In the genomic region with DNA sequence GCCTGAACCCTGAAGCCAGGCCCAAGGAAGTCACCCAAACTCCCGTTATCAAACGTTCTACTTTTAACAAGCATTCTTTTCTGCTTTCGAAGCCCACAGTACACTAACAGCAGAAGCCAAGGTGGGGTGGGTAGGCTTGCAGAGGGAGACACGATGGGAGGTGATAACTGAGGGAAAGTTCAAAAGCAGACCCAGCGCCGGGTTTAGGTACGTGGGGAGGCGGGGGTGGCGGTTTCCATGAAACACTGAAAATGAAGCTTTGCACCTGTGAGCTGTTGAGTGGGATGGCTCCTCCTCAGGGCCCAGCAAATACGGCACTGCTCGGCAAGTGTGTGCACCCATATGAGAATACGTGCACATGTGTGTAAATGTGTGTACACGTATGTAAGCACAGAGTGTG, we compare ENCODE assay signal across 18 cellular contexts. TPM values are rescaled to one million over a fixed set of nuclear protein-coding genes. Genes with fewer than 3 reads are reported as not detected.
DNase-seq lines count a peak whose midpoint lies in the region; ATAC-seq, FAIRE-seq and TF ChIP-seq lines count a peak whose summit lies in the region.
"Had no signal": no experiment of that assay in that cellular context is flagged by ENCODE, and none has a peak within 500 bp of the region (broad histone marks: within the 10 kb centered on the region; RNA-seq: fewer than 3 reads in every experiment).

No MANE protein-coding gene starts in this region.

- DNase-seq in activated CD8-positive, alpha-beta memory T cell treated with anti-CD3 and anti-CD28 coated beads, Interleukin-2, amount 50 U/mL, for 48 hours, result peak; percentile 56
- no peak for DNase-seq in activated CD8-positive, alpha-beta memory T cell treated with anti-CD3 and anti-CD28 coated beads for 24 hours
- no peak for DNase-seq in activated naive CD8-positive, alpha-beta T cell treated with anti-CD3 and anti-CD28 coated beads, Interleukin-2, amount 10 ng/mL, durations not matched to agents 7 days and 5 days
- peak; percentile 51 for DNase-seq in stimulated activated CD4-positive, alpha-beta T cell treated with anti-CD3 and anti-CD28 coated beads, Interleukin-4, amount 100 ng/mL, for 1 hour
- DNase-seq in GM19239 (ENCODE audit: insufficient read length, low spot score) (no peak), upper lobe of right lung (no peak), glomerular visceral epithelial cell (ENCODE audit: extremely low spot score) (no peak)
- DNase-seq: amygdala, foreskin fibroblast, MV-4-11, NCI-H2081 treated with DMSO at 0.1 percent for 48 hours, NCI-H526 treated with DMSO at 0.1 percent for 48 hours had no signal

- H3K4me1 ChIP-seq in upper lobe of right lung, result peaks cover 50% of the 10 kb centered on the region

- peaks cover 30% of the 10 kb centered on the region for H3K36me3 ChIP-seq in upper lobe of right lung

- FAIRE-seq in GM19239 (lab: Jason Lieb, UNC), result no peak
- FAIRE-seq: A204.1, endometrium had no signal

- no peak for ATAC-seq in activated naive CD8-positive, alpha-beta T cell treated with anti-CD3 and anti-CD28 coated beads, Interleukin-2, amount 10 ng/mL, durations not matched to agents 7 days and 5 days (ENCODE audit: low read depth)
- no peak for ATAC-seq in upper lobe of right lung
- ATAC-seq: mucosa of descending colon had no signal

- H3K27ac Mint-ChIP-seq in T-helper 1 cell treated with Interleukin-12 subunit alpha and Interleukin-12 subunit beta and Interleukin-4 antibody, amounts not matched to agents 30 μg/mL and 1 μg/mL, for 36 hours, result peak overlapping the region; percentile 83
- H3K27ac Mint-ChIP-seq in activated naive CD8-positive, alpha-beta T cell treated with anti-CD3 and anti-CD28 coated beads, Interleukin-2, amount 10 ng/mL, durations not matched to agents 7 days and 5 days, result peak overlapping the region; percentile 71
- H3K27ac Mint-ChIP-seq: stimulated activated naive CD8-positive, alpha-beta T cell treated with anti-CD3 and anti-CD28 coated beads, Interleukin-15, Interleukin-2, amounts not matched to agents 100 ng/mL and 50 ng/mL, for 24 hours had no signal

- POLR2A ChIA-PET in activated naive CD8-positive, alpha-beta T cell treated with anti-CD3 and anti-CD28 coated beads, Interleukin-2, amount 10 ng/mL, durations not matched to agents 7 days and 5 days (lab: Charles Lee), result interaction anchor here (1.0 to 19.3 kb wide), 4 partner anchors 8 to 47 kb away, joined by 3 to 532 read pairs (median 3); partner anchors contain the start of gene KLF2

- no peaks in the 10 kb centered on the region for H3K9me3 Mint-ChIP-seq in T-helper 1 cell treated with Interleukin-12 subunit alpha and Interleukin-12 subunit beta and Interleukin-4 antibody, amounts not matched to agents 30 μg/mL and 1 μg/mL, for 36 hours
- H3K9me3 Mint-ChIP-seq in activated naive CD8-positive, alpha-beta T cell treated with anti-CD3 and anti-CD28 coated beads, Interleukin-2, amount 10 ng/mL, durations not matched to agents 7 days and 5 days, result no peaks in the 10 kb centered on the region
- H3K9me3 Mint-ChIP-seq: stimulated activated naive CD8-positive, alpha-beta T cell treated with anti-CD3 and anti-CD28 coated beads, Interleukin-15, Interleukin-2, amounts not matched to agents 100 ng/mL and 50 ng/mL, for 24 hours had no signal

- H3K27ac ChIP-seq in upper lobe of right lung, result no peak overlapping the region

- H3K27me3 ChIP-seq in upper lobe of right lung, result no peaks in the 10 kb centered on the region

- H3K27me3 Mint-ChIP-seq in T-helper 1 cell treated with Interleukin-12 subunit alpha and Interleukin-12 subunit beta and Interleukin-4 antibody, amounts not matched to agents 30 μg/mL and 1 μg/mL, for 36 hours (ENCODE audit: low read depth), result no peaks in the 10 kb centered on the region
- peaks cover 4% of the 10 kb centered on the region for H3K27me3 Mint-ChIP-seq in activated naive CD8-positive, alpha-beta T cell treated with anti-CD3 and anti-CD28 coated beads, Interleukin-2, amount 10 ng/mL, durations not matched to agents 7 days and 5 days

- no peak overlapping the region for H3K4me3 ChIP-seq in upper lobe of right lung
- H3K4me3 ChIP-seq: mucosa of descending colon had no signal

- H3K4me1 Mint-ChIP-seq in T-helper 1 cell treated with Interleukin-12 subunit alpha and Interleukin-12 subunit beta and Interleukin-4 antibody, amounts not matched to agents 30 μg/mL and 1 μg/mL, for 36 hours (ENCODE audit: low read depth), result peaks cover 69% of the 10 kb centered on the region
- peaks cover 60% of the 10 kb centered on the region for H3K4me1 Mint-ChIP-seq in activated naive CD8-positive, alpha-beta T cell treated with anti-CD3 and anti-CD28 coated beads, Interleukin-2, amount 10 ng/mL, durations not matched to agents 7 days and 5 days

- peaks cover 39% of the 10 kb centered on the region for H3K36me3 Mint-ChIP-seq in T-helper 1 cell treated with Interleukin-12 subunit alpha and Interleukin-12 subunit beta and Interleukin-4 antibody, amounts not matched to agents 30 μg/mL and 1 μg/mL, for 36 hours (ENCODE audit: low read depth)
- H3K36me3 Mint-ChIP-seq in activated naive CD8-positive, alpha-beta T cell treated with anti-CD3 and anti-CD28 coated beads, Interleukin-2, amount 10 ng/mL, durations not matched to agents 7 days and 5 days, result peaks cover 22% of the 10 kb centered on the region

- no peaks in the 10 kb centered on the region for H3K9me3 ChIP-seq in upper lobe of right lung
- H3K9me3 ChIP-seq: mucosa of descending colon had no signal

- H3K4me3 Mint-ChIP-seq in T-helper 1 cell treated with Interleukin-12 subunit alpha and Interleukin-12 subunit beta and Interleukin-4 antibody, amounts not matched to agents 30 μg/mL and 1 μg/mL, for 36 hours, result peak overlapping the region; percentile 61
- peak overlapping the region; percentile 37 for H3K4me3 Mint-ChIP-seq in activated naive CD8-positive, alpha-beta T cell treated with anti-CD3 and anti-CD28 coated beads, Interleukin-2, amount 10 ng/mL, durations not matched to agents 7 days and 5 days
- H3K4me3 Mint-ChIP-seq: CD14-positive monocyte; stimulated activated naive CD8-positive, alpha-beta T cell treated with anti-CD3 and anti-CD28 coated beads, Interleukin-15, Interleukin-2, amounts not matched to agents 100 ng/mL and 50 ng/mL, for 24 hours had no signal

- TF ChIP-seq CTCF in upper lobe of right lung (IDR thresholded peaks at IDR 0.05), result no peak

- intact Hi-C loops in upper lobe of right lung (cut with DNase I), result no loop called here

RNA-seq across cellular contexts. Expression of gene KLF2, which starts 49.8 kb away (rescaled TPM):
- total RNA-seq in activated naive CD8-positive, alpha-beta T cell treated with anti-CD3 and anti-CD28 coated beads, Interleukin-2, amount 10 ng/mL, durations not matched to agents 7 days and 5 days, result 100 to 1,000 TPM; 172 to 193 TPM
- 198 TPM for total RNA-seq in upper lobe of right lung

Comparison
In these comparisons a context has a peak if more than half of its experiments do, and no peak if none do; other contexts are left out.
1. DNase-seq: peak in activated CD8-positive, alpha-beta memory T cell treated with anti-CD3 and anti-CD28 coated beads, Interleukin-2, amount 50 U/mL, for 48 hours (single experiment) and stimulated activated CD4-positive, alpha-beta T cell treated with anti-CD3 and anti-CD28 coated beads, Interleukin-4, amount 100 ng/mL, for 1 hour (single experiment); none in activated CD8-positive, alpha-beta memory T cell treated with anti-CD3 and anti-CD28 coated beads for 24 hours (single experiment), activated naive CD8-positive, alpha-beta T cell treated with anti-CD3 and anti-CD28 coated beads, Interleukin-2, amount 10 ng/mL, durations not matched to agents 7 days and 5 days (single experiment), GM19239 (single experiment), upper lobe of right lung (single experiment) and glomerular visceral epithelial cell (single experiment).